Comparison of ENCODE assay signal across 8 cellular contexts in the genomic region with DNA sequence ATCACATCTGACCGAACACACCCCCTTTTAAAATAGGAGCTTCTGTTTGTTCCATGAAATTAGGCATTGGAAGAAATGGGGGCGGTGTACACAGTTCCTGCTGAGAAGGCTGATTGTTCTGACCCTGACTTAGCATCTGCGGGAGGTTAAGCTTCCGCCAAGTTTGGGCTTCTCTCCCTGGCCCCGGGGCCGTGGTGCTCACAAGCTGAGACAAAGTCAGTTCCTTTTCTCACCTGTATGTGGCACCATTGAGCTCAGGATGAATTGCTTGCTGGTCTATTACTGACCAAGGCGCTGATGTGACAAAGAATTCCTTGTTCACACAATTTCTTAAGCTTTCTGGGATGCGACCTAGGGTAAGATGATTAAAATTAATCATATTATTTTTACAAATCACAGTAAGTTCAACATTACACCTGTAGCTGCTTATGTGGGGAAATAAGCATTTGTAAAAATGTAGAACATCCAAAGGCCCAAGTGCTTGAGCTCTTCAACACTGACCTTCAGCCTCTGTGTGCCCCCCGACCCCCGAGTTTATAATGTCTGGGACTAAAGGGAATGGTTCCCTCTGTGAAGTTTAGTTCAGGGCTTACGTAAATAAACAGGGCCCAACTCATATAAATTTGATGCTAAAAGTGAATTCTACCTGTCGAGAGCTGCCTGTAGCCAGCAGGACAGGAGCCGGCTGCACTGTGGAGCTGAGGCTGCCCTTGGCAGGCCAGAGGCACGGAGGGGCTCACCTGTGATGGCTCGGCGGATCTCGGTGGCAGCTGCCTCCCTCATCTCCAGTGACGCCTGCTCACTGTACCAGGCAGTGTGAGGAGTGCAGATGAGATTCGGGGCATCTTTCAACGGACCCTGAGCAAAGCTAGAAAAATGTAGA. TPM values are rescaled to one million over a fixed set of nuclear protein-coding genes. Genes with fewer than 3 reads are reported as not detected.
DNase-seq lines count a peak whose midpoint lies in the region; ATAC-seq and TF ChIP-seq lines count a peak whose summit lies in the region.

No MANE protein-coding gene starts in this region.

- H3K36me3 Mint-ChIP-seq in activated CD4-positive, alpha-beta T cell treated with anti-CD3 and anti-CD28 coated beads for 36 hours (ENCODE audit: low read depth) = peaks cover 15% of the 10 kb centered on the region
- peaks cover 36% of the 10 kb centered on the region for H3K36me3 Mint-ChIP-seq in HFFc6 (ENCODE audit: low read depth)

- H3K36me3 ChIP-seq in NT2/D1 (ENCODE audit: insufficient read depth, insufficient read length, low read length) = peaks cover 77% of the 10 kb centered on the region

- H3K27me3 ChIP-seq in NT2/D1 (ENCODE audit: insufficient read depth, insufficient read length) = no peaks in the 10 kb centered on the region

- no peaks in the 10 kb centered on the region for H3K9me3 ChIP-seq in NT2/D1 (ENCODE audit: insufficient read depth, low read length)

- no peak overlapping the region for H3K4me3 ChIP-seq in NT2/D1 (ENCODE audit: insufficient read length, low read depth)

- DNase-seq in activated CD4-positive, alpha-beta T cell treated with anti-CD3 and anti-CD28 coated beads for 36 hours = peak; percentile 43
- DNase-seq in activated CD4-positive, alpha-beta T cell treated with anti-CD3 and anti-CD28 coated beads, Interleukin-2, amount 50 U/mL, for 1 hour = no peak
- DNase-seq in HFFc6 = peak; percentile 61
- peak; percentile 38 for DNase-seq in NT2/D1 (ENCODE audit: low read depth, low spot score)
- DNase-seq in cerebellar cortex (ENCODE audit: low spot score) = peak; percentile 85
- peak; percentile 54 to 59 for DNase-seq in left colon
- DNase-seq in stromal cell of bone marrow (ENCODE audit: low read depth) = peak; percentile 58

- H3K27ac Mint-ChIP-seq in activated CD4-positive, alpha-beta T cell treated with anti-CD3 and anti-CD28 coated beads for 36 hours = no peak overlapping the region
- H3K27ac Mint-ChIP-seq in HFFc6 = peak overlapping the region; percentile 74

- H3K9ac ChIP-seq in NT2/D1 (ENCODE audit: insufficient read length, low read depth) = no peak overlapping the region

- TF ChIP-seq CTCF in HFFc6 (IDR thresholded peaks at IDR 0.05) = peak; percentile 86

- CTCF ChIA-PET in activated CD4-positive, alpha-beta T cell treated with anti-CD3 and anti-CD28 coated beads for 36 hours (lab: Charles Lee) = interaction anchor here (0.8 to 1.7 kb wide), 10 partner anchors 9 to 445 kb away, joined by 3 to 5 read pairs (median 3); no protein-coding TSS in a partner anchor

- intact Hi-C loops in activated CD4-positive, alpha-beta T cell treated with anti-CD3 and anti-CD28 coated beads for 36 hours (cut with DNase I, micrococcal nuclease) = no loop called here
- intact Hi-C loops in left colon (cut with DNase I, micrococcal nuclease) = no loop called here

- H3K4me1 Mint-ChIP-seq in activated CD4-positive, alpha-beta T cell treated with anti-CD3 and anti-CD28 coated beads for 36 hours = peaks cover 4% of the 10 kb centered on the region
- peaks cover 17% of the 10 kb centered on the region for H3K4me1 Mint-ChIP-seq in HFFc6 (ENCODE audit: low read depth)

- H3K4me3 Mint-ChIP-seq in activated CD4-positive, alpha-beta T cell treated with anti-CD3 and anti-CD28 coated beads for 36 hours = no peak overlapping the region
- H3K4me3 Mint-ChIP-seq in HFFc6 = peak overlapping the region; percentile 22; the same call in 1 of the 2 replicates

- H3K27me3 Mint-ChIP-seq in activated CD4-positive, alpha-beta T cell treated with anti-CD3 and anti-CD28 coated beads for 36 hours = no peaks in the 10 kb centered on the region
- H3K27me3 Mint-ChIP-seq in HFFc6 (ENCODE audit: insufficient read depth) = peaks cover 31% of the 10 kb centered on the region

- ATAC-seq in activated CD4-positive, alpha-beta T cell treated with anti-CD3 and anti-CD28 coated beads for 36 hours = peak; percentile 63
- peak; percentile 66 for ATAC-seq in left colon
- ATAC-seq in HG02610 (IDR thresholded peaks at IDR 0.05; ENCODE audit: unreplicated experiment) = no peak

- no peaks in the 10 kb centered on the region for H3K9me3 Mint-ChIP-seq in activated CD4-positive, alpha-beta T cell treated with anti-CD3 and anti-CD28 coated beads for 36 hours (ENCODE audit: low read depth)
- H3K9me3 Mint-ChIP-seq in HFFc6 = no peaks in the 10 kb centered on the region

- POLR2A ChIA-PET in activated CD4-positive, alpha-beta T cell treated with anti-CD3 and anti-CD28 coated beads for 36 hours (lab: Charles Lee) = no interaction called here

- peaks cover 7% of the 10 kb centered on the region for H3K4me1 ChIP-seq in NT2/D1 (ENCODE audit: insufficient read depth, insufficient read length)

RNA-seq across cellular contexts. Expression of gene ZRANB1, which starts 50.8 kb away (rescaled TPM):
- 10 to 100 TPM in 1 of 2 experiments, 1 to 10 TPM in 1; 8.4 to 10.4 TPM for total RNA-seq in activated CD4-positive, alpha-beta T cell treated with anti-CD3 and anti-CD28 coated beads for 36 hours
- 10 to 100 TPM; 11.8 to 13.6 (median 12.6) TPM for total RNA-seq in HFFc6 (2021; fragmentation: NEBNext Ultra II Directional; extraction: Animal tissue kit (Norgen Biotek cat#: 25700))
- 10 to 100 TPM; 10.6 to 13.6 TPM for total RNA-seq in left colon
